Comparison of ENCODE assay signal across 1 cellular context in genomic region chr1:110340207-110340468, GRCh38.
TF ChIP-seq lines count a peak whose summit lies in the region.

No MANE protein-coding gene starts in this region.

TF ChIP-seq in IMR-90, 13 proteins besides CTCF, POLR2A, EP300 and RAD21:
- TF ChIP-seq CEBPB (IDR thresholded peaks at IDR 0.05; ENCODE audit: low read depth, low read length) (no peak), RCOR1 (IDR thresholded peaks at IDR 0.05; ENCODE audit: insufficient replicate concordance, low read length) (no peak), BHLHE40 (IDR thresholded peaks at IDR 0.05; ENCODE audit: low read depth, low read length) (no peak), MAZ (IDR thresholded peaks at IDR 0.05; ENCODE audit: borderline replicate concordance, low read depth, low read length) (no peak), CHD1 (IDR thresholded peaks at IDR 0.05; ENCODE audit: low read depth, low read length) (no peak)
